8 cellular contexts compared by ENCODE assay signal in genomic region chr21:42666023-42666747, GRCh38. TPM values are rescaled to one million over a fixed set of nuclear protein-coding genes. Genes with fewer than 3 reads are reported as not detected.
DNase-seq lines count a peak whose midpoint lies in the region; FAIRE-seq and TF ChIP-seq lines count a peak whose summit lies in the region.
"Had no signal": no experiment of that assay in that cellular context is flagged by ENCODE, and none has a peak within 500 bp of the region (broad histone marks: within the 10 kb centered on the region; RNA-seq: fewer than 3 reads in every experiment).

No MANE protein-coding gene starts in this region.

- H3K36me3 ChIP-seq in sigmoid colon (peaks cover 0 to 5% (median 0%) of the 10 kb centered on the region in 4 donors), smooth muscle cell (ENCODE audit: low read depth) (no peaks in the 10 kb centered on the region), stomach (no peaks in the 10 kb centered on the region)

- H4K20me1 ChIP-seq in smooth muscle cell (ENCODE audit: low read depth), result peaks cover 49% of the 10 kb centered on the region

- no peak overlapping the region for H3K4me3 ChIP-seq in sigmoid colon
- H3K4me3 ChIP-seq in smooth muscle cell, result no peak overlapping the region
- no peak overlapping the region for H3K4me3 ChIP-seq in stomach
- H3K4me3 ChIP-seq: SJCRH30 had no signal

- no peak overlapping the region for H3K4me2 ChIP-seq in smooth muscle cell

- no peaks in the 10 kb centered on the region for H3K4me1 Mint-ChIP-seq in activated naive CD8-positive, alpha-beta T cell treated with anti-CD3 and anti-CD28 coated beads for 36 hours

- H3K27me3 Mint-ChIP-seq in activated naive CD8-positive, alpha-beta T cell treated with anti-CD3 and anti-CD28 coated beads for 36 hours, result no peaks in the 10 kb centered on the region

- no peak overlapping the region for H2AFZ ChIP-seq in smooth muscle cell (ENCODE audit: low read depth)

- peaks cover 0 to 78% (median 76%) of the 10 kb centered on the region in 4 donors for H3K4me1 ChIP-seq in sigmoid colon
- peaks cover 5% of the 10 kb centered on the region for H3K4me1 ChIP-seq in smooth muscle cell (ENCODE audit: low read depth)
- peaks cover 0 to 60% (median 10%) of the 10 kb centered on the region in 4 donors for H3K4me1 ChIP-seq in stomach

- H3K79me2 ChIP-seq in smooth muscle cell (ENCODE audit: low read depth), result no peaks in the 10 kb centered on the region

- no peaks in the 10 kb centered on the region for H3K36me3 Mint-ChIP-seq in activated naive CD8-positive, alpha-beta T cell treated with anti-CD3 and anti-CD28 coated beads for 36 hours

- FAIRE-seq in GM12891 (lab: Jason Lieb, UNC), result peak; percentile 78

- WGBS in sigmoid colon, 2 donors, result 71 to 87% methylated on average over 30 of the region's 30 CpGs
- 91% methylated on average over 24 of the region's 30 CpGs for WGBS in smooth muscle cell (ENCODE audit: low lambda C conversion rate)
- whole genome bisulfite sequencing in stomach, 5 donors, result 81 to 92% (median 84%) methylated on average over 21 to 30 of the region's 30 CpGs

- H3K9ac ChIP-seq in smooth muscle cell (ENCODE audit: low read depth), result no peak overlapping the region

- no peak overlapping the region for H3K27ac Mint-ChIP-seq in activated naive CD8-positive, alpha-beta T cell treated with anti-CD3 and anti-CD28 coated beads for 36 hours

- H3K9me3 Mint-ChIP-seq in activated naive CD8-positive, alpha-beta T cell treated with anti-CD3 and anti-CD28 coated beads for 36 hours, result no peaks in the 10 kb centered on the region

- H3K4me3 Mint-ChIP-seq in activated naive CD8-positive, alpha-beta T cell treated with anti-CD3 and anti-CD28 coated beads for 36 hours, result no peak overlapping the region

- H3K27ac ChIP-seq in sigmoid colon (peak overlapping the region; percentile 5 to 81 (median 80)), smooth muscle cell (ENCODE audit: low read depth) (no peak overlapping the region), stomach (peak overlapping the region in 1 of 5 donors; percentile 26)
- H3K27ac ChIP-seq: SJCRH30 had no signal

- TF ChIP-seq POLR2A in GM12891 (IDR thresholded peaks at IDR 0.05; ENCODE audit: low read depth, low read length) (no peak), sigmoid colon (IDR thresholded peaks at IDR 0.05) (no peak), stomach (IDR thresholded peaks at IDR 0.05) (no peak)

- H3K9me3 ChIP-seq in sigmoid colon (no peaks in the 10 kb centered on the region), smooth muscle cell (replicated peaks; ENCODE audit: low read depth) (no peaks in the 10 kb centered on the region), stomach (no peaks in the 10 kb centered on the region)
- H3K9me3 ChIP-seq: SJCRH30 had no signal

- TF ChIP-seq EP300 in sigmoid colon (IDR thresholded peaks at IDR 0.05) (no peak), stomach (IDR thresholded peaks at IDR 0.05) (no peak)

- DNase-seq in GM12891 (ENCODE audit: insufficient read length, low spot score) (no peak), NCI-H2171 treated with DMSO at 0.1 percent for 48 hours (lab: John Stamatoyannopoulos, UW) (peak; percentile 81), sigmoid colon (peak; percentile 87), smooth muscle cell (lab: John Stamatoyannopoulos, UW; ENCODE audit: unreplicated experiment) (no peak), stomach (no peak), NCI-H510A (lab: John Stamatoyannopoulos, UW) (no peak)
- peak; percentile 36 for DNase-seq in activated naive CD8-positive, alpha-beta T cell treated with anti-CD3 and anti-CD28 coated beads for 36 hours

- intact Hi-C loops in sigmoid colon (cut with DNase I) (loop anchor here (5.0 kb wide), 1 partner anchor 66 kb away; no protein-coding TSS in a partner anchor), stomach (cut with DNase I; ENCODE audit: low total_unique reads) (no loop called here)

- TF ChIP-seq CTCF in sigmoid colon (IDR thresholded peaks at IDR 0.05) (no peak), smooth muscle cell (IDR thresholded peaks at IDR 0.05; ENCODE audit: borderline replicate concordance, insufficient read depth, poor library complexity, severe bottlenecking) (no peak), stomach (IDR thresholded peaks at IDR 0.05) (no peak)

- H3K27me3 ChIP-seq in sigmoid colon (no peaks in the 10 kb centered on the region), smooth muscle cell (ENCODE audit: low read depth) (no peaks in the 10 kb centered on the region), stomach (no peaks in the 10 kb centered on the region)
- H3K27me3 ChIP-seq: SJCRH30 had no signal

- H3F3A ChIP-seq in smooth muscle cell (ENCODE audit: low read depth), result peaks cover 2% of the 10 kb centered on the region

TF ChIP-seq in GM12891, 5 proteins besides CTCF, POLR2A, EP300 and RAD21:
- TF ChIP-seq POLR2AphosphoS5 (IDR thresholded peaks at IDR 0.05; ENCODE audit: low read depth, low read length) (no peak), POU2F2 (IDR thresholded peaks at IDR 0.05; ENCODE audit: low read depth, low read length) (no peak), PAX5 (IDR thresholded peaks at IDR 0.05; ENCODE audit: insufficient read depth, low read length, severe bottlenecking) (no peak)

RNA-seq across cellular contexts. Expression of gene PDE9A, which starts 12.8 kb away (rescaled TPM):
- 2.6 TPM for polyA plus RNA-seq in GM12891 (2012; ENCODE audit: low read depth, missing spikeins)
- total RNA-seq in activated naive CD8-positive, alpha-beta T cell treated with anti-CD3 and anti-CD28 coated beads for 36 hours, result 1 to 10 TPM; 6.5 to 7.7 TPM
- 100 to 1,000 TPM in 1 of 4 donors, 10 to 100 TPM in 3; 71.6 to 102 (median 83.2) TPM for total RNA-seq in sigmoid colon
- 100 to 1,000 TPM; 103 to 433 (median 184) TPM for polyA plus RNA-seq in sigmoid colon
- total RNA-seq in smooth muscle cell, result 9.6 and 12.3 TPM in 2 replicates
- polyA plus RNA-seq in smooth muscle cell, result 4.3 and 7.3 TPM in 2 replicates
- total RNA-seq in stomach, result 10 to 100 TPM in 4 of 5 donors, 1 to 10 TPM in 1; 6.4 to 77.1 (median 16.8) TPM
- polyA plus RNA-seq in stomach, result 10 to 100 TPM in 1 of 3 donors, 1 to 10 TPM in 2; 8.1 to 11.9 (median 9.0) TPM

Comparison
In these comparisons a context has a peak if more than half of its experiments do, and no peak if none do; other contexts are left out.
1. DNase-seq: peak in NCI-H2171 treated with DMSO at 0.1 percent for 48 hours (single experiment), activated naive CD8-positive, alpha-beta T cell treated with anti-CD3 and anti-CD28 coated beads for 36 hours (single experiment) and sigmoid colon (single experiment); none in GM12891 (single experiment), smooth muscle cell (single experiment), stomach (single experiment) and NCI-H510A (single experiment).